ENCODE assay signal across 1 cellular context in genomic region chr10:26931223-26931622, GRCh38.
A peak's percentile ranks its signal among the peaks of the same experiment; 100 is the strongest.
TF ChIP-seq lines count a peak whose summit lies in the region.

No MANE protein-coding gene starts in this region.

TF ChIP-seq in HepG2, 621 proteins besides CTCF, POLR2A, EP300 and RAD21 (continued from another document and continues in another):
- TF ChIP-seq ZKSCAN8 (CRISPR knock-in tag; IDR thresholded peaks at IDR 0.05; ENCODE audit: borderline replicate concordance) (no peak), MEF2D (CRISPR knock-in tag; IDR thresholded peaks at IDR 0.05) (no peak), ASH2L (IDR thresholded peaks at IDR 0.05; ENCODE audit: insufficient read length, low read depth, low read length) (no peak), ATRX (CRISPR knock-in tag; IDR thresholded peaks at IDR 0.05; ENCODE audit: borderline replicate concordance) (no peak), KDM1A (CRISPR knock-in tag; IDR thresholded peaks at IDR 0.05) (no peak), IKZF1 (IDR thresholded peaks at IDR 0.05) (no peak), MTERF4 (CRISPR knock-in tag; IDR thresholded peaks at IDR 0.05) (no peak), RFX3 (CRISPR knock-in tag; IDR thresholded peaks at IDR 0.05) (no peak), ZNF276 (CRISPR knock-in tag; IDR thresholded peaks at IDR 0.05; ENCODE audit: low read depth) (no peak), TCF12 (IDR thresholded peaks at IDR 0.05) (no peak), TCF12 (CRISPR knock-in tag; IDR thresholded peaks at IDR 0.05) (no peak), ZNF275 (CRISPR knock-in tag; IDR thresholded peaks at IDR 0.05; ENCODE audit: borderline replicate concordance) (no peak), FOXK1 (CRISPR knock-in tag; IDR thresholded peaks at IDR 0.05; ENCODE audit: borderline replicate concordance, low read depth) (no peak), ZNF563 (CRISPR knock-in tag; IDR thresholded peaks at IDR 0.05) (no peak), ZNF782 (CRISPR knock-in tag; IDR thresholded peaks at IDR 0.05; ENCODE audit: borderline replicate concordance) (no peak), RBFOX2 (IDR thresholded peaks at IDR 0.05; ENCODE audit: low read depth, low read length) (no peak), ZNF205 (CRISPR knock-in tag; IDR thresholded peaks at IDR 0.05) (no peak), RFXANK (CRISPR knock-in tag; IDR thresholded peaks at IDR 0.05) (no peak), MYC (CRISPR knock-in tag; IDR thresholded peaks at IDR 0.05; ENCODE audit: borderline replicate concordance) (no peak), ZNF577 (CRISPR knock-in tag; IDR thresholded peaks at IDR 0.05; ENCODE audit: borderline replicate concordance, low read depth) (no peak), ZNF607 (CRISPR knock-in tag; IDR thresholded peaks at IDR 0.05; ENCODE audit: borderline replicate concordance) (no peak), ONECUT2 (CRISPR knock-in tag; IDR thresholded peaks at IDR 0.05) (no peak), ZBTB33 (CRISPR knock-in tag; IDR thresholded peaks at IDR 0.05) (no peak), ZNF883 (CRISPR knock-in tag; IDR thresholded peaks at IDR 0.05; ENCODE audit: not compliant biosample characterization) (no peak), ZNF44 (CRISPR knock-in tag; IDR thresholded peaks at IDR 0.05) (no peak), ZSCAN25 (CRISPR knock-in tag; IDR thresholded peaks at IDR 0.05) (no peak), ZNF180 (CRISPR knock-in tag; IDR thresholded peaks at IDR 0.05; ENCODE audit: borderline replicate concordance, low read depth) (no peak), ZNF281 (CRISPR knock-in tag; IDR thresholded peaks at IDR 0.05; ENCODE audit: borderline replicate concordance) (peak; percentile 74; the same call in 1 of the 2 replicates), HMG20B (CRISPR knock-in tag; conservative IDR thresholded peaks at IDR 0.05) (no peak), ZNF121 (CRISPR knock-in tag; IDR thresholded peaks at IDR 0.05) (no peak), ZNF777 (CRISPR knock-in tag; IDR thresholded peaks at IDR 0.05) (no peak), ZNF737 (CRISPR knock-in tag; IDR thresholded peaks at IDR 0.05; ENCODE audit: borderline replicate concordance) (no peak), ZNF30 (CRISPR knock-in tag; IDR thresholded peaks at IDR 0.05) (no peak), ZNF616 (CRISPR knock-in tag; IDR thresholded peaks at IDR 0.05; ENCODE audit: low read depth) (no peak), ZNF749 (CRISPR knock-in tag; IDR thresholded peaks at IDR 0.05; ENCODE audit: borderline replicate concordance) (no peak), EZH2 (conservative IDR thresholded peaks at IDR 0.05; ENCODE audit: low read depth, low read length) (no peak), ETV6 (CRISPR knock-in tag; conservative IDR thresholded peaks at IDR 0.05) (no peak)
- TF ChIP-seq, protein P1, sequence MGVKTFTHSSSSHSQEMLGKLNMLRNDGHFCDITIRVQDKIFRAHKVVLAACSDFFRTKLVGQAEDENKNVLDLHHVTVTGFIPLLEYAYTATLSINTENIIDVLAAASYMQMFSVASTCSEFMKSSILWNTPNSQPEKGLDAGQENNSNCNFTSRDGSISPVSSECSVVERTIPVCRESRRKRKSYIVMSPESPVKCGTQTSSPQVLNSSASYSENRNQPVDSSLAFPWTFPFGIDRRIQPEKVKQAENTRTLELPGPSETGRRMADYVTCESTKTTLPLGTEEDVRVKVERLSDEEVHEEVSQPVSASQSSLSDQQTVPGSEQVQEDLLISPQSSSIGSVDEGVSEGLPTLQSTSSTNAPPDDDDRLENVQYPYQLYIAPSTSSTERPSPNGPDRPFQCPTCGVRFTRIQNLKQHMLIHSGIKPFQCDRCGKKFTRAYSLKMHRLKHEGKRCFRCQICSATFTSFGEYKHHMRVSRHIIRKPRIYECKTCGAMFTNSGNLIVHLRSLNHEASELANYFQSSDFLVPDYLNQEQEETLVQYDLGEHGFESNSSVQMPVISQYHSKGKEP (CRISPR knock-in tag; IDR thresholded peaks at IDR 0.05), result no peak
- TF ChIP-seq, protein P2, sequence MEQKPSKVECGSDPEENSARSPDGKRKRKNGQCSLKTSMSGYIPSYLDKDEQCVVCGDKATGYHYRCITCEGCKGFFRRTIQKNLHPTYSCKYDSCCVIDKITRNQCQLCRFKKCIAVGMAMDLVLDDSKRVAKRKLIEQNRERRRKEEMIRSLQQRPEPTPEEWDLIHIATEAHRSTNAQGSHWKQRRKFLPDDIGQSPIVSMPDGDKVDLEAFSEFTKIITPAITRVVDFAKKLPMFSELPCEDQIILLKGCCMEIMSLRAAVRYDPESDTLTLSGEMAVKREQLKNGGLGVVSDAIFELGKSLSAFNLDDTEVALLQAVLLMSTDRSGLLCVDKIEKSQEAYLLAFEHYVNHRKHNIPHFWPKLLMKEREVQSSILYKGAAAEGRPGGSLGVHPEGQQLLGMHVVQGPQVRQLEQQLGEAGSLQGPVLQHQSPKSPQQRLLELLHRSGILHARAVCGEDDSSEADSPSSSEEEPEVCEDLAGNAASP (CRISPR knock-in tag; IDR thresholded peaks at IDR 0.05; ENCODE audit: borderline replicate concordance), result no peak
- TF ChIP-seq, protein P3, sequence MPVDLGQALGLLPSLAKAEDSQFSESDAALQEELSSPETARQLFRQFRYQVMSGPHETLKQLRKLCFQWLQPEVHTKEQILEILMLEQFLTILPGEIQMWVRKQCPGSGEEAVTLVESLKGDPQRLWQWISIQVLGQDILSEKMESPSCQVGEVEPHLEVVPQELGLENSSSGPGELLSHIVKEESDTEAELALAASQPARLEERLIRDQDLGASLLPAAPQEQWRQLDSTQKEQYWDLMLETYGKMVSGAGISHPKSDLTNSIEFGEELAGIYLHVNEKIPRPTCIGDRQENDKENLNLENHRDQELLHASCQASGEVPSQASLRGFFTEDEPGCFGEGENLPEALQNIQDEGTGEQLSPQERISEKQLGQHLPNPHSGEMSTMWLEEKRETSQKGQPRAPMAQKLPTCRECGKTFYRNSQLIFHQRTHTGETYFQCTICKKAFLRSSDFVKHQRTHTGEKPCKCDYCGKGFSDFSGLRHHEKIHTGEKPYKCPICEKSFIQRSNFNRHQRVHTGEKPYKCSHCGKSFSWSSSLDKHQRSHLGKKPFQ (CRISPR knock-in tag; IDR thresholded peaks at IDR 0.05; ENCODE audit: insufficient replicate concordance), result no peak
- TF ChIP-seq, protein P4, sequence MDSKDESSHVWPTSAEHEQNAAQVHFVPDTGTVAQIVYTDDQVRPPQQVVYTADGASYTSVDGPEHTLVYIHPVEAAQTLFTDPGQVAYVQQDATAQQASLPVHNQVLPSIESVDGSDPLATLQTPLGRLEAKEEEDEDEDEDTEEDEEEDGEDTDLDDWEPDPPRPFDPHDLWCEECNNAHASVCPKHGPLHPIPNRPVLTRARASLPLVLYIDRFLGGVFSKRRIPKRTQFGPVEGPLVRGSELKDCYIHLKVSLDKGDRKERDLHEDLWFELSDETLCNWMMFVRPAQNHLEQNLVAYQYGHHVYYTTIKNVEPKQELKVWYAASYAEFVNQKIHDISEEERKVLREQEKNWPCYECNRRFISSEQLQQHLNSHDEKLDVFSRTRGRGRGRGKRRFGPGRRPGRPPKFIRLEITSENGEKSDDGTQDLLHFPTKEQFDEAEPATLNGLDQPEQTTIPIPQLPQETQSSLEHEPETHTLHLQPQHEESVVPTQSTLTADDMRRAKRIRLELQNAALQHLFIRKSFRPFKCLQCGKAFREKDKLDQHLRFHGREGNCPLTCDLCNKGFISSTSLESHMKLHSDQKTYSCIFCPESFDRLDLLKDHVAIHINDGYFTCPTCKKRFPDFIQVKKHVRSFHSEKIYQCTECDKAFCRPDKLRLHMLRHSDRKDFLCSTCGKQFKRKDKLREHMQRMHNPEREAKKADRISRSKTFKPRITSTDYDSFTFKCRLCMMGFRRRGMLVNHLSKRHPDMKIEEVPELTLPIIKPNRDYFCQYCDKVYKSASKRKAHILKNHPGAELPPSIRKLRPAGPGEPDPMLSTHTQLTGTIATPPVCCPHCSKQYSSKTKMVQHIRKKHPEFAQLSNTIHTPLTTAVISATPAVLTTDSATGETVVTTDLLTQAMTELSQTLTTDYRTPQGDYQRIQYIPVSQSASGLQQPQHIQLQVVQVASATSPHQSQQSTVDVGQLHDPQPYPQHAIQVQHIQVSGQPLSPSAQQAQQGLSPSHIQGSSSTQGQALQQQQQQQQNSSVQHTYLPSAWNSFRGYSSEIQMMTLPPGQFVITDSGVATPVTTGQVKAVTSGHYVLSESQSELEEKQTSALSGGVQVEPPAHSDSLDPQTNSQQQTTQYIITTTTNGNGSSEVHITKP (CRISPR knock-in tag; IDR thresholded peaks at IDR 0.05; ENCODE audit: low read depth), result no peak
- TF ChIP-seq, protein P5, sequence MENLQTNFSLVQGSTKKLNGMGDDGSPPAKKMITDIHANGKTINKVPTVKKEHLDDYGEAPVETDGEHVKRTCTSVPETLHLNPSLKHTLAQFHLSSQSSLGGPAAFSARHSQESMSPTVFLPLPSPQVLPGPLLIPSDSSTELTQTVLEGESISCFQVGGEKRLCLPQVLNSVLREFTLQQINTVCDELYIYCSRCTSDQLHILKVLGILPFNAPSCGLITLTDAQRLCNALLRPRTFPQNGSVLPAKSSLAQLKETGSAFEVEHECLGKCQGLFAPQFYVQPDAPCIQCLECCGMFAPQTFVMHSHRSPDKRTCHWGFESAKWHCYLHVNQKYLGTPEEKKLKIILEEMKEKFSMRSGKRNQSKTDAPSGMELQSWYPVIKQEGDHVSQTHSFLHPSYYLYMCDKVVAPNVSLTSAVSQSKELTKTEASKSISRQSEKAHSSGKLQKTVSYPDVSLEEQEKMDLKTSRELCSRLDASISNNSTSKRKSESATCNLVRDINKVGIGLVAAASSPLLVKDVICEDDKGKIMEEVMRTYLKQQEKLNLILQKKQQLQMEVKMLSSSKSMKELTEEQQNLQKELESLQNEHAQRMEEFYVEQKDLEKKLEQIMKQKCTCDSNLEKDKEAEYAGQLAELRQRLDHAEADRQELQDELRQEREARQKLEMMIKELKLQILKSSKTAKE (CRISPR knock-in tag; IDR thresholded peaks at IDR 0.05; ENCODE audit: borderline replicate concordance), result 0 out of 2 replicates have a peak, but pooled peaks have one; percentile 58
